Comparison of ENCODE assay signal across 20 cellular contexts in the genomic region with DNA sequence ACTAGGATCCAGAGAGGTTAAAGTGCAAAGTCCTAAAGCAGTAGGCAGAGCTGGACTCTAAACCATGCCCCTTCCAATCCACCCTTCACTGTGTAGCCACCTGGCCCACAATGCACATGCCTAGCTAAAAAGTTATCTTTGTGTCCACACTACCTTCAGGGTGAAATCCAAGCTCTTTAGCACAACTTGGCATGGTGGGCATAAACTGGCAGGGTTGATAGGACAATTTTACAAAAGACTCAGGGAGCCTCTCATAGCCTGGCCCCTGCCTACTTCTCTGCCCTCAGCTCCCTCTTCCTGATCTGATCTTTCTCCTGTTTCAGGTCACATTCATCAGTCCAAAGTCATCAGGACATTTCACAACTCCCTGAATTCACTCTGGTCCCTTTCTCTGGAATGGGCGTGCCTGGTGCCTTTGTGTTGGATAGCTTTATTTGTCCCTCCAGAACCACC.
"Had no signal": no experiment of that assay in that cellular context is flagged by ENCODE, and none has a peak within 500 bp of the region (broad histone marks: within the 10 kb centered on the region; RNA-seq: fewer than 3 reads in every experiment).

No MANE protein-coding gene starts in this region.

- H3K9me3 Mint-ChIP-seq: nephron; stimulated activated naive B cell treated with anti-CD40 and anti-IgM and Interleukin-4, amounts not matched to agents 10 μg/mL and 1 μg/mL and 100 μg/mL, for 72 hours had no signal

- H3K79me2 ChIP-seq: hepatocyte had no signal

- H3K4me3 Mint-ChIP-seq: naive B cell; nephron; stimulated activated naive B cell treated with anti-CD40 and anti-IgM and Interleukin-4, amounts not matched to agents 10 μg/mL and 1 μg/mL and 100 μg/mL, for 72 hours had no signal

- H3K36me3 Mint-ChIP-seq: naive B cell; stimulated activated naive B cell treated with anti-CD40 and anti-IgM and Interleukin-4, amounts not matched to agents 10 μg/mL and 1 μg/mL and 100 μg/mL, for 72 hours had no signal

- H3K36me3 ChIP-seq: left ventricle myocardium inferior, pancreas, stomach, thoracic aorta, transverse colon had no signal

- H3K4me1 Mint-ChIP-seq: naive B cell; nephron; stimulated activated naive B cell treated with anti-CD40 and anti-IgM and Interleukin-4, amounts not matched to agents 10 μg/mL and 1 μg/mL and 100 μg/mL, for 72 hours had no signal

- ATAC-seq: pancreas; right cardiac atrium; stimulated activated naive B cell treated with anti-CD40 and anti-IgM and Interleukin-4, amounts not matched to agents 10 μg/mL and 1 μg/mL and 100 μg/mL, for 72 hours had no signal

- H3K4me3 ChIP-seq: coronary artery, hepatocyte, left ventricle myocardium inferior, lung, pancreas, stomach, thoracic aorta, transverse colon had no signal

- H3K4me1 ChIP-seq: left ventricle myocardium inferior, pancreas, stomach, transverse colon had no signal

- H3K27me3 ChIP-seq: pancreas, transverse colon had no signal

- H3K27ac ChIP-seq: coronary artery, hepatocyte, left ventricle myocardium inferior, pancreas, stomach, thoracic aorta, transverse colon had no signal

- H3K9me3 ChIP-seq: left ventricle myocardium inferior, pancreas, stomach, thoracic aorta, transverse colon had no signal

- DNase-seq: effector CD8-positive, alpha-beta T cell; head of caudate nucleus; islet precursor cell; left ventricle myocardium inferior; mesenchymal stem cell; naive B cell; occipital lobe; pancreas; right cardiac atrium; stimulated activated CD4-positive, alpha-beta T cell treated with anti-CD3 and anti-CD28 coated beads, Interleukin-4, amount 100 ng/mL, for 1 hour; stimulated activated naive B cell treated with anti-CD40 and anti-IgM and Interleukin-4, amounts not matched to agents 10 μg/mL and 1 μg/mL and 100 μg/mL, for 72 hours; stomach; substantia nigra; transverse colon had no signal

- FAIRE-seq: pancreas had no signal

- H2AFZ ChIP-seq: hepatocyte had no signal

- H3K4me2 ChIP-seq: hepatocyte had no signal

- H3K27ac Mint-ChIP-seq: naive B cell; nephron; progenitor cell of endocrine pancreas; stimulated activated naive B cell treated with anti-CD40 and anti-IgM and Interleukin-4, amounts not matched to agents 10 μg/mL and 1 μg/mL and 100 μg/mL, for 72 hours had no signal
